ENCODE assay signal across 8 cellular contexts in the genomic region with DNA sequence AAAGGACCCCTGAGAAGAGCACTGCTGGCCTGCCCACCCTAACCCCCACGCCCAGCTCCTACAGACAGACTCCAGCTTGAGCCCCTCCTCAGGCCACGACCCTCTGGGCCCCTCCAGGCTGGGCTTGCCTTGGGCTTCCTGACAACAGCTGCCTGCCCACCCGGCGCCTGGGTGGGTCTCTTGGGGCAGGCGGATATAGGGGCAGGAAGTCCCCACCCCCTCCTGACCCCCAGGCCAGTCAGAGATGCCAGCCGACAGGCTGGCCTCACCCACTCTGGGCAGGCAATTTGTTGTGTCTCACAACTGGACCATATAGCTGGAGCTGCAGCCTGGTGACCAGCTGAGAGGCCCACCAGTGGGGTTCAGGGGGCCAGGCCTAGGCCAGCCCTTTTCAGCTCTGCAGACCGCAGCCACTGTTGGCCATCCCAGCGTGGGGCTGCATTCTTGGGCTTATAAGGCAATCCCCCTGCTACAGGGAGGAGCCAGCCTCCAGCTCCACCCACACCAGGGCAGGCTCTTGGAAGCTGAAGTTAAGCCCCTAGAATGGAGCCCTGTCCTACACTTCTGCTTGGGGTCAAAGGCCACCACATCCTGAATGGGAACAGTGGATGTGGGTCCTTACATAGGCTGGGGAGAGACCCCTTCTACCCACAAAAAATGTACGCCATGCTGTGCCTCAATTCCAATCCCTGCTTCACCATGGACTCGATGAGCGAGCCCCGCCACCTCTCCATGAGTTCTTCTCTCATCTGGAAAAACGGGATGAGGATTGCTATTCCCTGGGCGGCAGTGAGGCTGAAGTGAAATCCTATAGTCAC. TPM values are rescaled to one million over a fixed set of nuclear protein-coding genes. Genes with fewer than 3 reads are reported as not detected.
DNase-seq lines count a peak whose midpoint lies in the region; ATAC-seq, FAIRE-seq and TF ChIP-seq lines count a peak whose summit lies in the region.

No MANE protein-coding gene starts in this region.

- H3K4me2 ChIP-seq in endothelial cell of umbilical vein (ENCODE audit: insufficient read depth, low read length), result peak overlapping the region; percentile 70

- FAIRE-seq in GM12892 (lab: Jason Lieb, UNC) (peak; percentile 71), endothelial cell of umbilical vein (lab: Jason Lieb, UNC) (no peak)

- H3K4me1 Mint-ChIP-seq in naive B cell, result peaks cover 48 to 54% (median 52%) of the 10 kb centered on the region in 3 donors

- no peak for DNase-seq in GM12892 (ENCODE audit: insufficient read length)
- DNase-seq in RKO (ENCODE audit: low spot score), result peak; percentile 82
- peak; percentile 86 for DNase-seq in endothelial cell of umbilical vein (ENCODE audit: low read depth, low spot score)
- no peak for DNase-seq in naive B cell
- DNase-seq in NCI-H510A treated with DMSO at 0.1 percent for 48 hours (lab: John Stamatoyannopoulos, UW), result no peak
- DNase-seq in NCI-H345 treated with DMSO at 0.1 percent for 48 hours (lab: John Stamatoyannopoulos, UW; ENCODE audit: unreplicated experiment), result no peak
- no peak for DNase-seq in effector CD4-positive, alpha-beta T cell
- no peak for DNase-seq in globus pallidus (ENCODE audit: low spot score)

- no peaks in the 10 kb centered on the region for H3K9me1 ChIP-seq in endothelial cell of umbilical vein (replicated peaks; ENCODE audit: control insufficient read depth, extremely low read depth, insufficient read depth, low read length)

- peaks cover 4 to 8% (median 7%) of the 10 kb centered on the region in 3 donors for H3K27me3 Mint-ChIP-seq in naive B cell

- peaks cover 40% of the 10 kb centered on the region for H3K79me2 ChIP-seq in endothelial cell of umbilical vein (ENCODE audit: control insufficient read depth, insufficient read depth, low read length)

- peaks cover 0 to 7% of the 10 kb centered on the region in 2 donors for H3K36me3 Mint-ChIP-seq in naive B cell

- peak overlapping the region in 7 of 8 donors; percentile 21 to 81 (median 57) for H3K4me3 Mint-ChIP-seq in naive B cell

- dilution Hi-C loops in endothelial cell of umbilical vein (cut with MboI; ENCODE audit: extremely low pct_ligation_motif_present, low sequenced_read_pairs), result no loop called here

- H4K20me1 ChIP-seq in endothelial cell of umbilical vein (replicated peaks; ENCODE audit: control insufficient read depth, extremely low read depth, insufficient read depth, low read length), result no peaks in the 10 kb centered on the region

- H2AFZ ChIP-seq in endothelial cell of umbilical vein (ENCODE audit: low read depth, low read length), result no peak overlapping the region

- H3K4me3 ChIP-seq in endothelial cell of umbilical vein (replicated peaks in 1 of 3; ENCODE audit: insufficient read depth in 1 of 3, low read depth in 1 of 3, low read length in 3 of 3), result peak overlapping the region; percentile 46 to 79 (median 74)

- CTCF ChIA-PET in endothelial cell of umbilical vein (lab: Charles Lee), result interaction anchor here (0.8 to 3.4 kb wide), 13 partner anchors 11 to 186 kb away, joined by 3 to 15 read pairs (median 4); no protein-coding TSS in a partner anchor

- BruUV-seq in endothelial cell of umbilical vein (replicated peaks; lab: Mats Ljungman, UMichigan), result TSS peak; percentile 50

- H3K4me1 ChIP-seq in endothelial cell of umbilical vein (ENCODE audit: control insufficient read depth, extremely low read depth, insufficient read depth, low read length), result peaks cover 56% of the 10 kb centered on the region

- H3K27ac Mint-ChIP-seq in naive B cell, result peak overlapping the region in 2 of 6 donors; percentile 42 to 59

- POLR2A ChIA-PET in endothelial cell of umbilical vein (lab: Charles Lee), result interaction anchor here (0.6 to 3.0 kb wide), 7 partner anchors 11 to 69 kb away, joined by 3 to 17 read pairs (median 4); no protein-coding TSS in a partner anchor

- TF ChIP-seq CTCF in endothelial cell of umbilical vein (IDR thresholded peaks at IDR 0.05; ENCODE audit: extremely low read depth in 1 of 2, insufficient read depth in 1 of 2, low read depth in 1 of 2, low read length in 2 of 2), result no peak

- peaks cover 5 to 14% of the 10 kb centered on the region in 2 experiments for H3K36me3 ChIP-seq in endothelial cell of umbilical vein (ENCODE audit: control insufficient read depth in 2 of 2, extremely low read depth in 1 of 2, insufficient read depth in 2 of 2, low read length in 2 of 2)

- peaks cover 0 to 2% (median 0%) of the 10 kb centered on the region in 7 donors for H3K9me3 Mint-ChIP-seq in naive B cell

- H3K27ac ChIP-seq in endothelial cell of umbilical vein (ENCODE audit: insufficient read depth, low read depth, low read length), result peak overlapping the region; percentile 93

- H3K27me3 ChIP-seq in endothelial cell of umbilical vein (ENCODE audit: control insufficient read depth in 2 of 2, insufficient read depth in 2 of 2, low read length in 2 of 2), result no peaks in the 10 kb centered on the region

- no peak for ATAC-seq in naive B cell (ENCODE audit: low read depth in 2 of 2)

- H3K9ac ChIP-seq in endothelial cell of umbilical vein (replicated peaks; ENCODE audit: extremely low read depth, insufficient read depth, low read length), result peak overlapping the region; percentile 93

- TF ChIP-seq POLR2A in GM12892 (IDR thresholded peaks at IDR 0.05; ENCODE audit: low read depth, low read length), result no peak
- peak; percentile 87 for TF ChIP-seq POLR2A in endothelial cell of umbilical vein (IDR thresholded peaks at IDR 0.05; ENCODE audit: low read depth, low read length)

- H3K9me3 ChIP-seq in endothelial cell of umbilical vein (replicated peaks; ENCODE audit: control insufficient read depth, insufficient read depth, low read length), result no peaks in the 10 kb centered on the region

- intact Hi-C loops in endothelial cell of umbilical vein (cut with micrococcal nuclease), result loop anchor here (2.0 to 10.0 kb wide), 4 partner anchors 51 to 961 kb away; partner anchors contain the start of genes N4BP3 and RNF44

RNA-seq across cellular contexts. Expression of gene PDLIM7, which starts 2.0 kb away (rescaled TPM):
- 12.2 TPM for polyA plus RNA-seq in GM12892 (2012; ENCODE audit: missing spikeins)
- total RNA-seq in endothelial cell of umbilical vein, result 318 and 371 TPM in 2 replicates
- 314 and 418 TPM in 2 replicates for polyA plus RNA-seq in endothelial cell of umbilical vein
- 181 and 257 TPM in 2 replicates for polyA plus RNA-seq in endothelial cell of umbilical vein (2011; cell fraction: cytosol; rRNA removed)
- 815 and 843 TPM in 2 replicates for polyA plus RNA-seq in endothelial cell of umbilical vein (2011; cell fraction: nucleus; rRNA removed)
- 179 and 248 TPM in 2 replicates for polyA plus RNA-seq in endothelial cell of umbilical vein (2012)
- polyA minus RNA-seq in endothelial cell of umbilical vein, result 120 and 143 TPM in 2 replicates
- polyA minus RNA-seq in endothelial cell of umbilical vein (2011; cell fraction: cytosol; rRNA and poly(A)+ RNA removed), result 25.4 TPM
- 136 and 281 TPM in 2 replicates for polyA minus RNA-seq in endothelial cell of umbilical vein (2011; cell fraction: nucleus; rRNA and poly(A)+ RNA removed)
- polyA plus RNA-seq in naive B cell (ENCODE audit: low read depth in 6 of 6), result 1 to 10 TPM; 1.5 to 6.0 (median 3.9) TPM

RNA-seq across cellular contexts. Expression of gene DOK3, which starts 14.2 kb away (rescaled TPM):
- polyA plus RNA-seq in GM12892 (2012; ENCODE audit: missing spikeins), result 27.7 TPM
- total RNA-seq in endothelial cell of umbilical vein, result 5.3 and 8.1 TPM in 2 replicates
- polyA plus RNA-seq in endothelial cell of umbilical vein (4.8 and 5.1 TPM in 2 replicates), naive B cell (ENCODE audit: low read depth in 6 of 6) (10 to 100 TPM; 12.7 to 47.7 (median 38.1) TPM)
- 1.5 and 2.4 TPM in 2 replicates for polyA plus RNA-seq in endothelial cell of umbilical vein (2011; cell fraction: cytosol; rRNA removed)
- 14.5 and 14.8 TPM in 2 replicates for polyA plus RNA-seq in endothelial cell of umbilical vein (2011; cell fraction: nucleus; rRNA removed)
- polyA plus RNA-seq in endothelial cell of umbilical vein (2012), result 1.1 and 1.5 TPM in 2 replicates
- polyA minus RNA-seq in endothelial cell of umbilical vein, result 3.6 and 5.2 TPM in 2 replicates
- not detected for polyA minus RNA-seq in endothelial cell of umbilical vein (2011; cell fraction: cytosol; rRNA and poly(A)+ RNA removed)
- 6.3 TPM in 2 replicates for polyA minus RNA-seq in endothelial cell of umbilical vein (2011; cell fraction: nucleus; rRNA and poly(A)+ RNA removed)

RNA-seq across cellular contexts. Expression of gene DDX41, which starts 21.3 kb away (rescaled TPM):
- polyA plus RNA-seq in GM12892 (2012; ENCODE audit: missing spikeins), result 112 TPM
- total RNA-seq in endothelial cell of umbilical vein, result 86.4 and 103 TPM in 2 replicates
- polyA plus RNA-seq in endothelial cell of umbilical vein (118 and 127 TPM in 2 replicates), naive B cell (ENCODE audit: low read depth in 6 of 6) (10 to 100 TPM; 25.8 to 72.8 (median 43.0) TPM)
- polyA plus RNA-seq in endothelial cell of umbilical vein (2011; cell fraction: cytosol; rRNA removed), result 130 and 134 TPM in 2 replicates
- polyA plus RNA-seq in endothelial cell of umbilical vein (2011; cell fraction: nucleus; rRNA removed), result 298 and 329 TPM in 2 replicates
- polyA plus RNA-seq in endothelial cell of umbilical vein (2012), result 68.8 and 73.0 TPM in 2 replicates
- polyA minus RNA-seq in endothelial cell of umbilical vein, result 89.2 and 94.8 TPM in 2 replicates
- polyA minus RNA-seq in endothelial cell of umbilical vein (2011; cell fraction: cytosol; rRNA and poly(A)+ RNA removed), result 94.3 TPM
- 57.6 and 60.5 TPM in 2 replicates for polyA minus RNA-seq in endothelial cell of umbilical vein (2011; cell fraction: nucleus; rRNA and poly(A)+ RNA removed)

RNA-seq across cellular contexts. Expression of gene DBN1, which starts 22.0 kb away (rescaled TPM):
- 6.8 TPM for polyA plus RNA-seq in GM12892 (2012; ENCODE audit: missing spikeins)
- total RNA-seq in endothelial cell of umbilical vein, result 310 and 336 TPM in 2 replicates
- polyA plus RNA-seq in endothelial cell of umbilical vein, result 198 and 267 TPM in 2 replicates
- polyA plus RNA-seq in endothelial cell of umbilical vein (2011; cell fraction: cytosol; rRNA removed), result 95.2 and 108 TPM in 2 replicates
- polyA plus RNA-seq in endothelial cell of umbilical vein (2011; cell fraction: nucleus; rRNA removed), result 848 and 1,132 TPM in 2 replicates
- polyA plus RNA-seq in endothelial cell of umbilical vein (2012), result 185 and 211 TPM in 2 replicates
- polyA minus RNA-seq in endothelial cell of umbilical vein, result 158 and 165 TPM in 2 replicates
- 9.4 TPM for polyA minus RNA-seq in endothelial cell of umbilical vein (2011; cell fraction: cytosol; rRNA and poly(A)+ RNA removed)
- polyA minus RNA-seq in endothelial cell of umbilical vein (2011; cell fraction: nucleus; rRNA and poly(A)+ RNA removed), result 135 and 363 TPM in 2 replicates
- 1 to 10 TPM in 1 of 6 donors, under 1 TPM in 3, not detected in 2; 0.31 to 1.9 (median 0.65) TPM for polyA plus RNA-seq in naive B cell (ENCODE audit: low read depth in 6 of 6)

RNA-seq across cellular contexts. Expression of gene PRR7, which starts 48.8 kb away (rescaled TPM):
- 0.34 TPM for polyA plus RNA-seq in GM12892 (2012; ENCODE audit: missing spikeins)
- 5.7 and 6.5 TPM in 2 replicates for total RNA-seq in endothelial cell of umbilical vein
- polyA plus RNA-seq in endothelial cell of umbilical vein (6.6 and 10.5 TPM in 2 replicates), naive B cell (ENCODE audit: low read depth in 6 of 6) (10 to 100 TPM; 16.2 to 39.5 (median 25.7) TPM)
- polyA plus RNA-seq in endothelial cell of umbilical vein (2011; cell fraction: cytosol; rRNA removed), result 1.9 and 4.7 TPM in 2 replicates
- polyA plus RNA-seq in endothelial cell of umbilical vein (2011; cell fraction: nucleus; rRNA removed), result 1.9 and 2.6 TPM in 2 replicates
- 2.6 and 4.7 TPM in 2 replicates for polyA plus RNA-seq in endothelial cell of umbilical vein (2012)
- polyA minus RNA-seq in endothelial cell of umbilical vein, result 0.38 and 0.63 TPM in 2 replicates
- 6.8 TPM for polyA minus RNA-seq in endothelial cell of umbilical vein (2011; cell fraction: cytosol; rRNA and poly(A)+ RNA removed)
- polyA minus RNA-seq in endothelial cell of umbilical vein (2011; cell fraction: nucleus; rRNA and poly(A)+ RNA removed), result 0.53 and 1.8 TPM in 2 replicates

Comparison
In these comparisons a context has a peak if more than half of its experiments do, and no peak if none do; other contexts are left out.
1. DNase-seq: peak in RKO (single experiment) and endothelial cell of umbilical vein (single experiment); none in GM12892 (single experiment), naive B cell (single experiment), NCI-H510A treated with DMSO at 0.1 percent for 48 hours (single experiment), NCI-H345 treated with DMSO at 0.1 percent for 48 hours (single experiment), effector CD4-positive, alpha-beta T cell (single experiment) and globus pallidus (single experiment).
2. RNA of gene PDLIM7, which starts 2.0 kb away (polyA plus RNA-seq): 179 to 843 TPM in endothelial cell of umbilical vein; 1.5 to 6.0 TPM in naive B cell; every median in the first group is over 10 times any median in the second.